ENCODE assay signal across 23 cellular contexts in the genomic region with DNA sequence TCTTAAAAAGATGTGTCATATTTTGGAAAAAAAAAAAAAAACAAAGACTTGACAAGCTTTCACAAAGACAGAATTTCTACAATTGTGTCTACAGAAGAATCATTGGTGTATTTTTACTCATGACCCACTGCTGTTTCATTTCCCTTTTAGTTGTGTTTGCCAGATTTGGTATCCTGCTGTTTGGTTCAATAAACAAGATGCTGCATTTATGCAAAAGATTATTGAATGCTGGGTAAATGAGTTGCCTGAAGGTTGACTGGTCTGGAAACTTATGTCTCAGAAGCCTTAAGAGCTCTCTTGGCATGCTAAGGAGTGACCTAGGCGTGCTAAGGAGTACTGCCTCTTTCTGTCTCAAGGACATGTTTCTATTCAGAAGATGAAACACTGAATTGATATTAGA.
A peak's percentile ranks its signal among the peaks of the same experiment; 100 is the strongest.
DNase-seq lines count a peak whose midpoint lies in the region; ATAC-seq lines count a peak whose summit lies in the region.
"Had no signal": no experiment of that assay in that cellular context is flagged by ENCODE, and none has a peak within 500 bp of the region (broad histone marks: within the 10 kb centered on the region; RNA-seq: fewer than 3 reads in every experiment).

No MANE protein-coding gene starts in this region.

- H3K36me3 ChIP-seq in MG63 = no peaks in the 10 kb centered on the region

- H3K27me3 ChIP-seq in MG63 = no peaks in the 10 kb centered on the region

- H3K9me3 ChIP-seq in MG63 = no peaks in the 10 kb centered on the region

- ATAC-seq in GM18858 (IDR thresholded peaks at IDR 0.05; ENCODE audit: unreplicated experiment) (peak; percentile 67), GM21360 (IDR thresholded peaks at IDR 0.05; ENCODE audit: unreplicated experiment) (peak; percentile 69), HG03103 (IDR thresholded peaks at IDR 0.05; ENCODE audit: low read depth, unreplicated experiment) (peak; percentile 56), GM21786 (IDR thresholded peaks at IDR 0.05; ENCODE audit: unreplicated experiment) (no peak)

- intact Hi-C loops in posterior cingulate gyrus (cut with DNase I) = no loop called here

- DNase-seq in MG63 = peak; percentile 14
- DNase-seq in amygdala (lab: John Stamatoyannopoulos, UW) = no peak
- DNase-seq in Ammon's horn (ENCODE audit: low spot score) = no peak
- no peak for DNase-seq in posterior cingulate gyrus
- DNase-seq: ACHN; AML-193; COR-L47; DMS153; EL; H9; KBM-7; NCI-H1436 treated with DMSO at 0.1 percent for 48 hours; NCI-H2029 treated with DMSO at 0.1 percent for 48 hours; NCI-H2171 treated with DMSO at 0.1 percent for 48 hours; NCI-H446 treated with DMSO at 0.1 percent for 48 hours; NK-92 treated with Interleukin-12 subunit alpha and Interleukin-12 subunit beta, amount 100 ng/mL, for 24 hours; OCI-M1; RPMI8226; SIG-M5 had no signal

- no peak overlapping the region for H3K4me3 ChIP-seq in MG63
